In genomic region chr14:68819260-68819691, GRCh38 we compare ENCODE assay signal across 9 cellular contexts. TPM values are rescaled to one million over a fixed set of nuclear protein-coding genes. Genes with fewer than 3 reads are reported as not detected.
DNase-seq lines count a peak whose midpoint lies in the region; ATAC-seq and TF ChIP-seq lines count a peak whose summit lies in the region.
"Had no signal": no experiment of that assay in that cellular context is flagged by ENCODE, and none has a peak within 500 bp of the region (broad histone marks: within the 10 kb centered on the region; RNA-seq: fewer than 3 reads in every experiment).

No MANE protein-coding gene starts in this region.

- ATAC-seq in right lobe of liver (peak in 1 of 4 donors; percentile 2), GM18907 (IDR thresholded peaks at IDR 0.05; ENCODE audit: unreplicated experiment) (no peak), HG02610 (IDR thresholded peaks at IDR 0.05; ENCODE audit: unreplicated experiment) (no peak)

- H3K27ac ChIP-seq in HUES48 (ENCODE audit: low read depth, low read length): peak overlapping the region; percentile 65
- peak overlapping the region; percentile 73 to 99 (median 75) for H3K27ac ChIP-seq in right lobe of liver
- H3K27ac ChIP-seq: SJSA1 had no signal

- 87% methylated on average over 3 of the region's 10 CpGs for WGBS in right lobe of liver (ENCODE audit: insufficient coverage, low coverage, low lambda C conversion rate, missing lambda C conversion rate)

- intact Hi-C loops in right lobe of liver (cut with DNase I): loop anchor here (5.0 to 10.0 kb wide), 2 partner anchors 564 to 572 kb away; no protein-coding TSS in a partner anchor

- H3K4me1 ChIP-seq in HUES48 (ENCODE audit: control insufficient read depth, insufficient read depth, low read length): peaks cover 43% of the 10 kb centered on the region
- peaks cover 2 to 83% (median 38%) of the 10 kb centered on the region in 4 donors for H3K4me1 ChIP-seq in right lobe of liver

- peak; percentile 91 for DNase-seq in A172 (ENCODE audit: low spot score)
- peak; percentile 89 for DNase-seq in astrocyte of the hippocampus (ENCODE audit: low read depth, low spot score)
- DNase-seq in right lobe of liver: peak in 2 of 3 donors; percentile 71 to 73
- no peak for DNase-seq in NCI-H2171 treated with DMSO at 0.1 percent for 48 hours (lab: John Stamatoyannopoulos, UW)
- DNase-seq in HuH-7.5 (ENCODE audit: low spot score): no peak

- no peaks in the 10 kb centered on the region; the same call in 1 of the 2 replicates for H3K27me3 ChIP-seq in HUES48 (ENCODE audit: control insufficient read depth, insufficient read depth, low read length)
- no peaks in the 10 kb centered on the region for H3K27me3 ChIP-seq in right lobe of liver
- H3K27me3 ChIP-seq: SJSA1 had no signal

- H3K9ac ChIP-seq in HUES48 (ENCODE audit: low read depth, low read length): no peak overlapping the region

- TF ChIP-seq POLR2A in right lobe of liver (IDR thresholded peaks at IDR 0.05): no peak

- H3K36me3 ChIP-seq in HUES48 (ENCODE audit: control insufficient read depth, insufficient read depth, low read length) (no peaks in the 10 kb centered on the region), right lobe of liver (no peaks in the 10 kb centered on the region)
- H3K36me3 ChIP-seq: SJSA1 had no signal

- TF ChIP-seq CTCF in right lobe of liver (IDR thresholded peaks at IDR 0.05): no peak

- H3K4me3 ChIP-seq in HUES48 (ENCODE audit: low read depth, low read length) (no peak overlapping the region), right lobe of liver (peak overlapping the region in 1 of 3 donors; percentile 49)
- H3K4me3 ChIP-seq: SJSA1 had no signal

- no peaks in the 10 kb centered on the region for H3K9me3 ChIP-seq in HUES48 (ENCODE audit: control insufficient read depth, insufficient read depth, low read length)
- no peaks in the 10 kb centered on the region for H3K9me3 ChIP-seq in right lobe of liver
- H3K9me3 ChIP-seq: SJSA1 had no signal

RNA-seq across cellular contexts. Expression of gene ZFP36L1, which starts 26.4 kb away (rescaled TPM):
- 39.7 and 49.7 TPM in 2 replicates for total RNA-seq in A172 (2014; rRNA removed; shearing (Covaris generic))
- total RNA-seq in right lobe of liver: 100 to 1,000 TPM; 109 to 298 (median 218) TPM

Comparison
In these comparisons a context has a peak if more than half of its experiments do, and no peak if none do; other contexts are left out.
1. DNase-seq: peak in A172 (single experiment), astrocyte of the hippocampus (single experiment) and right lobe of liver (2 of 3); none in NCI-H2171 treated with DMSO at 0.1 percent for 48 hours (single experiment) and HuH-7.5 (single experiment).